15 cellular contexts compared by ENCODE assay signal in the genomic region with DNA sequence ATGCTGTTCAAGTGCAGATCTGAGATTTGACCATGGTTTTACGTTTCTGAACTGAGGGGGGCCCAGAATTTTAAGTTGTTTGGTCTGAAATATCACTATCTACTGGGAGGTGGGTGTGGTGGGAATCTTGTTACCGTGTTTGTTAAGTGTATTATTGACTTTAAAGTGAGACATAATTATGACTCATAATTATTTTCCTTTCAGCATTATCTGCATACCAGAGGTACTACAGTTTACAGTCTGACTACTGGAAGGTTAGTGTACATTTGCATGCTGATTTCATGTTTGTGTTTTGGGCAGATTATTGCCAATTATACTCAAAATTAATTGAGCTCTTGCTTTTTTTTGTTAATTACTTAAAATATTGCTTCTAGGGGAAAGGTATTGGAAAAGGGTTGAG.
DNase-seq lines count a peak whose midpoint lies in the region; ATAC-seq and TF ChIP-seq lines count a peak whose summit lies in the region.
"Had no signal": no experiment of that assay in that cellular context is flagged by ENCODE, and none has a peak within 500 bp of the region (broad histone marks: within the 10 kb centered on the region; RNA-seq: fewer than 3 reads in every experiment).

No MANE protein-coding gene starts in this region.

- H3K4me1 ChIP-seq in SJCRH30 = no peaks in the 10 kb centered on the region
- no peaks in the 10 kb centered on the region for H3K4me1 ChIP-seq in CD8-positive, alpha-beta T cell (ENCODE audit: insufficient read depth, low read length)

- peaks cover 7% of the 10 kb centered on the region for H3K4me1 Mint-ChIP-seq in osteocyte (ENCODE audit: unreplicated experiment)
- peaks cover 39% of the 10 kb centered on the region for H3K4me1 Mint-ChIP-seq in CD8-positive, alpha-beta T cell (ENCODE audit: low read depth)

- H3K9me3 ChIP-seq in SJCRH30 (replicated peaks) = no peaks in the 10 kb centered on the region
- no peaks in the 10 kb centered on the region for H3K9me3 ChIP-seq in CD8-positive, alpha-beta T cell (ENCODE audit: low read length)

- H3K36me3 Mint-ChIP-seq in osteocyte (ENCODE audit: unreplicated experiment) = peaks cover 12% of the 10 kb centered on the region
- peaks cover 47% of the 10 kb centered on the region for H3K36me3 Mint-ChIP-seq in CD8-positive, alpha-beta T cell

- H3K27me3 ChIP-seq in SJCRH30 = no peaks in the 10 kb centered on the region
- no peaks in the 10 kb centered on the region for H3K27me3 ChIP-seq in CD8-positive, alpha-beta T cell (ENCODE audit: insufficient read depth, low read length)

- intact Hi-C loops in CD8-positive, alpha-beta T cell (cut with DNase I, micrococcal nuclease) = no loop called here

- no peaks in the 10 kb centered on the region for H3K27me3 Mint-ChIP-seq in osteocyte (ENCODE audit: unreplicated experiment)
- H3K27me3 Mint-ChIP-seq in CD8-positive, alpha-beta T cell (ENCODE audit: low read depth) = no peaks in the 10 kb centered on the region
- H3K27me3 Mint-ChIP-seq: activated CD4-positive, alpha-beta T cell treated with anti-CD3 and anti-CD28 coated beads for 36 hours; CD8-positive, alpha-beta memory T cell; naive thymus-derived CD4-positive, alpha-beta T cell had no signal

- ATAC-seq in CD8-positive, alpha-beta T cell = no peak
- ATAC-seq: activated CD4-positive, alpha-beta T cell treated with anti-CD3 and anti-CD28 coated beads for 36 hours; naive thymus-derived CD4-positive, alpha-beta T cell; sciatic nerve had no signal

- H3K4me3 ChIP-seq in choroid plexus epithelial cell (ENCODE audit: low read depth, low read length) (no peak overlapping the region), SJCRH30 (no peak overlapping the region)
- no peak overlapping the region for H3K4me3 ChIP-seq in CD8-positive, alpha-beta T cell (ENCODE audit: low read depth, low read length)

- H3K9me3 Mint-ChIP-seq in osteocyte (ENCODE audit: unreplicated experiment) = peaks cover 32% of the 10 kb centered on the region
- H3K9me3 Mint-ChIP-seq in CD8-positive, alpha-beta T cell = peaks cover 17% of the 10 kb centered on the region

- TF ChIP-seq CTCF in choroid plexus epithelial cell (conservative IDR thresholded peaks at IDR 0.05; ENCODE audit: low read depth, low read length) (no peak), osteocyte (IDR thresholded peaks at IDR 0.05) (no peak)
- TF ChIP-seq CTCF in CD8-positive, alpha-beta T cell (IDR thresholded peaks at IDR 0.05) = no peak

- peak overlapping the region; percentile 3 for H3K27ac Mint-ChIP-seq in osteocyte (ENCODE audit: unreplicated experiment)
- no peak overlapping the region for H3K27ac Mint-ChIP-seq in CD8-positive, alpha-beta T cell
- H3K27ac Mint-ChIP-seq: activated CD4-positive, alpha-beta T cell treated with anti-CD3 and anti-CD28 coated beads for 36 hours; naive thymus-derived CD4-positive, alpha-beta T cell had no signal

- no peak overlapping the region for H3K4me3 Mint-ChIP-seq in osteocyte (ENCODE audit: unreplicated experiment)
- H3K4me3 Mint-ChIP-seq in CD8-positive, alpha-beta T cell = no peak overlapping the region
- H3K4me3 Mint-ChIP-seq: activated CD4-positive, alpha-beta T cell treated with anti-CD3 and anti-CD28 coated beads for 36 hours had no signal

- no peak overlapping the region for H3K27ac ChIP-seq in SJCRH30
- H3K27ac ChIP-seq in CD8-positive, alpha-beta T cell (ENCODE audit: low read depth, low read length) = no peak overlapping the region

- DNase-seq in EL = peak; percentile 30
- peak; percentile 26 for DNase-seq in LoVo (ENCODE audit: low spot score)
- peak; percentile 33 for DNase-seq in choroid plexus epithelial cell (ENCODE audit: low read depth)
- DNase-seq in osteocyte (ENCODE audit: extremely low spot score, unreplicated experiment) = no peak
- DNase-seq in SJCRH30 = no peak
- no peak for DNase-seq in amygdala (lab: John Stamatoyannopoulos, UW)
- no peak for DNase-seq in CD8-positive, alpha-beta T cell
- DNase-seq: activated CD4-positive, alpha-beta T cell treated with anti-CD3 and anti-CD28 coated beads for 36 hours; activated effector memory CD4-positive, alpha-beta T cell treated with Interleukin-2 at 50 U/mL for 16 hours; CD8-positive, alpha-beta memory T cell; islet precursor cell; naive thymus-derived CD4-positive, alpha-beta T cell; NCI-H2107; T-helper 1 cell had no signal

- CTCF ChIA-PET in CD8-positive, alpha-beta T cell (lab: Charles Lee) = no interaction called here

- H3K36me3 ChIP-seq in SJCRH30 = no peaks in the 10 kb centered on the region
- no peaks in the 10 kb centered on the region for H3K36me3 ChIP-seq in CD8-positive, alpha-beta T cell (ENCODE audit: insufficient read depth, low read length)

- POLR2A ChIA-PET in CD8-positive, alpha-beta T cell (lab: Charles Lee) = no interaction called here

Comparison
In these comparisons a context has a peak if more than half of its experiments do, and no peak if none do; other contexts are left out.
1. DNase-seq: peak in EL (single experiment), LoVo (single experiment) and choroid plexus epithelial cell (single experiment); none in osteocyte (single experiment), SJCRH30 (0 of 2), amygdala (0 of 56) and CD8-positive, alpha-beta T cell (0 of 7).